ENCODE assay signal across 1 cellular context in genomic region chr2:124975658-124976057, GRCh38.
TF ChIP-seq lines count a peak whose summit lies in the region.

No MANE protein-coding gene starts in this region.

TF ChIP-seq in WTC11, 78 proteins besides CTCF, POLR2A, EP300 and RAD21 (continued from another document):
- TF ChIP-seq ZSCAN18 (CRISPR knock-in tag; IDR thresholded peaks at IDR 0.05), result no peak
- no peak for TF ChIP-seq JAZF1 (CRISPR knock-in tag; IDR thresholded peaks at IDR 0.05)
- TF ChIP-seq USF1 (CRISPR knock-in tag; IDR thresholded peaks at IDR 0.05), result no peak
- no peak for TF ChIP-seq CDX4 (CRISPR knock-in tag; IDR thresholded peaks at IDR 0.05; ENCODE audit: borderline replicate concordance)
- TF ChIP-seq FOXJ3 (CRISPR knock-in tag; IDR thresholded peaks at IDR 0.05; ENCODE audit: borderline replicate concordance), result no peak
